In the genomic region with DNA sequence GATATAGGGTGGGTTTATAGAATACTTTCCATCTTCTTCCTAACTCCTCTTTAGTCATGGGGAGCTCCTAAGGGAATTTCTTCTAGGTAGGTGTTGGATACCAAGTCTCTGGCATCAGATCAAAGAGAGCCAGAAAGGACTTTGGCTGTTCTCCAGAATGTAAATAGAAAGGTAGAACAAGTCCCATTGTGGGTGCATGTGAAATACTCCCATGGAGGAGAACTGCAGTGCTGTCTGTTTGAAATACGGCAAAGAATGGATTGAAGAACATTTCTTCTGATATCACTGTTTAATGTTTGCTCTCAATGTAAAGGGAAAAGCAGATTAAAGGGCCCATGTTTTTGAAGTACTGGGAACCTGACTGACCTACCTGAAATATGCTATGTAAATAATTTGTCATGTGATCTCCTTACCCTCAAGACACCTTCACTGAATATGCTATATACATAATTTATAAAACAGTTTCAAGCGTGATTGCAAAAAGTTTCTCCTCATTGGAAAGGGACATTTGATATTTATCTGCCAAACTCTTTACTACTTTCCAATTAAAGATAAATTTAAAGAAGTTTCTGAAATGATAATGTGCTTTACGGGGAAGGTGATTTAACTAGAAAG, we compare ENCODE assay signal across 1 cellular context.
A peak's percentile ranks its signal among the peaks of the same experiment; 100 is the strongest.
TF ChIP-seq lines count a peak whose summit lies in the region.

No MANE protein-coding gene starts in this region.

TF ChIP-seq in HepG2, 621 proteins besides CTCF, POLR2A, EP300 and RAD21 (continued from another document and continues in another):
- TF ChIP-seq PLSCR1 (CRISPR knock-in tag; IDR thresholded peaks at IDR 0.05; ENCODE audit: borderline replicate concordance) (no peak), ZNF772 (CRISPR knock-in tag; IDR thresholded peaks at IDR 0.05) (no peak), JUN (CRISPR knock-in tag; IDR thresholded peaks at IDR 0.05) (no peak), KDM1A (CRISPR knock-in tag; IDR thresholded peaks at IDR 0.05) (no peak), LBX2 (CRISPR knock-in tag; IDR thresholded peaks at IDR 0.05; ENCODE audit: borderline replicate concordance) (no peak), RXRA (CRISPR knock-in tag; IDR thresholded peaks at IDR 0.05) (no peak; the same call in 1 of the 2 replicates), ZNF670 (CRISPR knock-in tag; IDR thresholded peaks at IDR 0.05; ENCODE audit: borderline replicate concordance) (no peak), GATAD1 (CRISPR knock-in tag; IDR thresholded peaks at IDR 0.05) (no peak), ZNF264 (CRISPR knock-in tag; IDR thresholded peaks at IDR 0.05) (no peak), ZNF432 (CRISPR knock-in tag; IDR thresholded peaks at IDR 0.05; ENCODE audit: borderline replicate concordance) (no peak), ZNF644 (CRISPR knock-in tag; IDR thresholded peaks at IDR 0.05; ENCODE audit: low read depth) (0 out of 2 replicates have a peak, but pooled peaks have one; percentile 52), GATA4 (IDR thresholded peaks at IDR 0.05; ENCODE audit: borderline replicate concordance, low read depth) (peak; percentile 72), HNF4G (IDR thresholded peaks at IDR 0.05; ENCODE audit: borderline replicate concordance, low read depth, low read length) (peak; percentile 84), HNF4G (CRISPR knock-in tag; IDR thresholded peaks at IDR 0.05; ENCODE audit: borderline replicate concordance, low read depth) (no peak; the same call in 1 of the 2 replicates), TCF12 (IDR thresholded peaks at IDR 0.05) (no peak), TCF12 (CRISPR knock-in tag; IDR thresholded peaks at IDR 0.05) (no peak), ZNF672 (CRISPR knock-in tag; IDR thresholded peaks at IDR 0.05) (no peak), SP5 (CRISPR knock-in tag; IDR thresholded peaks at IDR 0.05; ENCODE audit: borderline replicate concordance, low read depth) (no peak), ZNF317 (CRISPR knock-in tag; IDR thresholded peaks at IDR 0.05) (peak; percentile 96), ZNF550 (CRISPR knock-in tag; IDR thresholded peaks at IDR 0.05; ENCODE audit: borderline replicate concordance) (no peak), NFE2L2 (IDR thresholded peaks at IDR 0.05; ENCODE audit: low read length) (no peak), ZNF331 (CRISPR knock-in tag; IDR thresholded peaks at IDR 0.05) (peak; percentile 58; the same call in 1 of the 2 replicates), ZNF556 (CRISPR knock-in tag; IDR thresholded peaks at IDR 0.05; ENCODE audit: borderline replicate concordance) (no peak), SAP130 (CRISPR knock-in tag; IDR thresholded peaks at IDR 0.05; ENCODE audit: low read depth) (peak; percentile 45; the same call in 1 of the 2 replicates), JUNB (CRISPR knock-in tag; IDR thresholded peaks at IDR 0.05; ENCODE audit: borderline replicate concordance) (no peak), HNRNPUL1 (IDR thresholded peaks at IDR 0.05; ENCODE audit: low read depth, low read length) (no peak), MIXL1 (CRISPR knock-in tag; IDR thresholded peaks at IDR 0.05) (0 out of 2 replicates have a peak, but pooled peaks have one; percentile 21), ZKSCAN8 (CRISPR knock-in tag; IDR thresholded peaks at IDR 0.05; ENCODE audit: borderline replicate concordance) (no peak), MAF1 (CRISPR knock-in tag; IDR thresholded peaks at IDR 0.05; ENCODE audit: borderline replicate concordance) (no peak), ZNF343 (CRISPR knock-in tag; IDR thresholded peaks at IDR 0.05) (no peak), FOXM1 (CRISPR knock-in tag; IDR thresholded peaks at IDR 0.05) (no peak), ZNF660 (CRISPR knock-in tag; IDR thresholded peaks at IDR 0.05; ENCODE audit: borderline replicate concordance, low read depth) (no peak), RARA (CRISPR knock-in tag; IDR thresholded peaks at IDR 0.05) (peak; percentile 69), HES4 (CRISPR knock-in tag; IDR thresholded peaks at IDR 0.05; ENCODE audit: borderline replicate concordance) (no peak), RFX1 (IDR thresholded peaks at IDR 0.05) (no peak), ZBTB20 (CRISPR knock-in tag; IDR thresholded peaks at IDR 0.05; ENCODE audit: borderline replicate concordance, low read depth) (peak; percentile 99), IKZF1 (IDR thresholded peaks at IDR 0.05) (no peak), BRD4 (CRISPR knock-in tag; IDR thresholded peaks at IDR 0.05) (no peak), MLLT10 (CRISPR knock-in tag; IDR thresholded peaks at IDR 0.05) (no peak), NR2F6 (IDR thresholded peaks at IDR 0.05) (peak; percentile 76), NR2F6 (CRISPR knock-in tag; IDR thresholded peaks at IDR 0.05) (peak; percentile 67), ONECUT2 (CRISPR knock-in tag; IDR thresholded peaks at IDR 0.05) (no peak), ZNF709 (CRISPR knock-in tag; IDR thresholded peaks at IDR 0.05) (no peak), ZNF562 (CRISPR knock-in tag; IDR thresholded peaks at IDR 0.05; ENCODE audit: borderline replicate concordance) (no peak), ZNF24 (IDR thresholded peaks at IDR 0.05) (no peak), MTERF4 (CRISPR knock-in tag; IDR thresholded peaks at IDR 0.05) (no peak), RFX5 (IDR thresholded peaks at IDR 0.05; ENCODE audit: low read depth, low read length) (no peak), NR2C2 (CRISPR knock-in tag; IDR thresholded peaks at IDR 0.05; ENCODE audit: borderline replicate concordance) (no peak)
- TF ChIP-seq, protein P1, sequence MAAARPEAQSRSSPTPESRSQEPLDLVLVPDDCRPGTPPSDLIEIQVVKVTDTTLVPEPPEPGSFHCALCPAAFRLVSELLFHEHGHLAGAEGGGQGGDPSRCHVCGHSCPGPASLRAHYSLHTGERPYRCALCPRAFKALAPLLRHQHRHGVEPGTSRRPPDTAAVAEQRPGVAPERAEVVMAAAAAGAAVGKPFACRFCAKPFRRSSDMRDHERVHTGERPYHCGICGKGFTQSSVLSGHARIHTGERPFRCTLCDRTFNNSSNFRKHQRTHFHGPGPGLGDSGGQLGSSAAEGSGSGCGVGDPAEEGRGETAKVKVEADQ (CRISPR knock-in tag; IDR thresholded peaks at IDR 0.05; ENCODE audit: borderline replicate concordance): no peak
- TF ChIP-seq, protein P2, sequence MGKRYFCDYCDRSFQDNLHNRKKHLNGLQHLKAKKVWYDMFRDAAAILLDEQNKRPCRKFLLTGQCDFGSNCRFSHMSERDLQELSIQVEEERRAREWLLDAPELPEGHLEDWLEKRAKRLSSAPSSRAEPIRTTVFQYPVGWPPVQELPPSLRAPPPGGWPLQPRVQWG (CRISPR knock-in tag; IDR thresholded peaks at IDR 0.05; ENCODE audit: borderline replicate concordance, low read depth): no peak
- TF ChIP-seq, protein P3, sequence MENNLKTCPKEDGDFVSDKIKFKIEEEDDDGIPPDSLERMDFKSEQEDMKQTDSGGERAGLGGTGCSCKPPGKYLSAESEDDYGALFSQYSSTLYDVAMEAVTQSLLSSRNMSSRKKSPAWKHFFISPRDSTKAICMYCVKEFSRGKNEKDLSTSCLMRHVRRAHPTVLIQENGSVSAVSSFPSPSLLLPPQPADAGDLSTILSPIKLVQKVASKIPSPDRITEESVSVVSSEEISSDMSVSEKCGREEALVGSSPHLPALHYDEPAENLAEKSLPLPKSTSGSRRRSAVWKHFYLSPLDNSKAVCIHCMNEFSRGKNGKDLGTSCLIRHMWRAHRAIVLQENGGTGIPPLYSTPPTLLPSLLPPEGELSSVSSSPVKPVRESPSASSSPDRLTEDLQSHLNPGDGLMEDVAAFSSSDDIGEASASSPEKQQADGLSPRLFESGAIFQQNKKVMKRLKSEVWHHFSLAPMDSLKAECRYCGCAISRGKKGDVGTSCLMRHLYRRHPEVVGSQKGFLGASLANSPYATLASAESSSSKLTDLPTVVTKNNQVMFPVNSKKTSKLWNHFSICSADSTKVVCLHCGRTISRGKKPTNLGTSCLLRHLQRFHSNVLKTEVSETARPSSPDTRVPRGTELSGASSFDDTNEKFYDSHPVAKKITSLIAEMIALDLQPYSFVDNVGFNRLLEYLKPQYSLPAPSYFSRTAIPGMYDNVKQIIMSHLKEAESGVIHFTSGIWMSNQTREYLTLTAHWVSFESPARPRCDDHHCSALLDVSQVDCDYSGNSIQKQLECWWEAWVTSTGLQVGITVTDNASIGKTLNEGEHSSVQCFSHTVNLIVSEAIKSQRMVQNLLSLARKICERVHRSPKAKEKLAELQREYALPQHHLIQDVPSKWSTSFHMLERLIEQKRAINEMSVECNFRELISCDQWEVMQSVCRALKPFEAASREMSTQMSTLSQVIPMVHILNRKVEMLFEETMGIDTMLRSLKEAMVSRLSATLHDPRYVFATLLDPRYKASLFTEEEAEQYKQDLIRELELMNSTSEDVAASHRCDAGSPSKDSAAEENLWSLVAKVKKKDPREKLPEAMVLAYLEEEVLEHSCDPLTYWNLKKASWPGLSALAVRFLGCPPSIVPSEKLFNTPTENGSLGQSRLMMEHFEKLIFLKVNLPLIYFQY (CRISPR knock-in tag; IDR thresholded peaks at IDR 0.05; ENCODE audit: borderline replicate concordance): no peak
- TF ChIP-seq, protein P4, sequence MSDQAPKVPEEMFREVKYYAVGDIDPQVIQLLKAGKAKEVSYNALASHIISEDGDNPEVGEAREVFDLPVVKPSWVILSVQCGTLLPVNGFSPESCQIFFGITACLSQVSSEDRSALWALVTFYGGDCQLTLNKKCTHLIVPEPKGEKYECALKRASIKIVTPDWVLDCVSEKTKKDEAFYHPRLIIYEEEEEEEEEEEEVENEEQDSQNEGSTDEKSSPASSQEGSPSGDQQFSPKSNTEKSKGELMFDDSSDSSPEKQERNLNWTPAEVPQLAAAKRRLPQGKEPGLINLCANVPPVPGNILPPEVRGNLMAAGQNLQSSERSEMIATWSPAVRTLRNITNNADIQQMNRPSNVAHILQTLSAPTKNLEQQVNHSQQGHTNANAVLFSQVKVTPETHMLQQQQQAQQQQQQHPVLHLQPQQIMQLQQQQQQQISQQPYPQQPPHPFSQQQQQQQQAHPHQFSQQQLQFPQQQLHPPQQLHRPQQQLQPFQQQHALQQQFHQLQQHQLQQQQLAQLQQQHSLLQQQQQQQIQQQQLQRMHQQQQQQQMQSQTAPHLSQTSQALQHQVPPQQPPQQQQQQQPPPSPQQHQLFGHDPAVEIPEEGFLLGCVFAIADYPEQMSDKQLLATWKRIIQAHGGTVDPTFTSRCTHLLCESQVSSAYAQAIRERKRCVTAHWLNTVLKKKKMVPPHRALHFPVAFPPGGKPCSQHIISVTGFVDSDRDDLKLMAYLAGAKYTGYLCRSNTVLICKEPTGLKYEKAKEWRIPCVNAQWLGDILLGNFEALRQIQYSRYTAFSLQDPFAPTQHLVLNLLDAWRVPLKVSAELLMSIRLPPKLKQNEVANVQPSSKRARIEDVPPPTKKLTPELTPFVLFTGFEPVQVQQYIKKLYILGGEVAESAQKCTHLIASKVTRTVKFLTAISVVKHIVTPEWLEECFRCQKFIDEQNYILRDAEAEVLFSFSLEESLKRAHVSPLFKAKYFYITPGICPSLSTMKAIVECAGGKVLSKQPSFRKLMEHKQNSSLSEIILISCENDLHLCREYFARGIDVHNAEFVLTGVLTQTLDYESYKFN (CRISPR knock-in tag; conservative IDR thresholded peaks at IDR 0.05): peak; percentile 85
- TF ChIP-seq, protein P5, sequence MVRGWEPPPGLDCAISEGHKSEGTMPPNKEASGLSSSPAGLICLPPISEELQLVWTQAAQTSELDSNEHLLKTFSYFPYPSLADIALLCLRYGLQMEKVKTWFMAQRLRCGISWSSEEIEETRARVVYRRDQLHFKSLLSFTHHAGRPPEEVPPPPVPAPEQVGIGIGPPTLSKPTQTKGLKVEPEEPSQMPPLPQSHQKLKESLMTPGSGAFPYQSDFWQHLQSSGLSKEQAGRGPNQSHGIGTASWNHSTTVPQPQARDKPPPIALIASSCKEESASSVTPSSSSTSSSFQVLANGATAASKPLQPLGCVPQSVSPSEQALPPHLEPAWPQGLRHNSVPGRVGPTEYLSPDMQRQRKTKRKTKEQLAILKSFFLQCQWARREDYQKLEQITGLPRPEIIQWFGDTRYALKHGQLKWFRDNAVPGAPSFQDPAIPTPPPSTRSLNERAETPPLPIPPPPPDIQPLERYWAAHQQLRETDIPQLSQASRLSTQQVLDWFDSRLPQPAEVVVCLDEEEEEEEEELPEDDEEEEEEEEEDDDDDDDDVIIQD (CRISPR knock-in tag; IDR thresholded peaks at IDR 0.05; ENCODE audit: low read depth): peak; percentile 20; the same call in 1 of the 2 replicates
- TF ChIP-seq, protein P6, sequence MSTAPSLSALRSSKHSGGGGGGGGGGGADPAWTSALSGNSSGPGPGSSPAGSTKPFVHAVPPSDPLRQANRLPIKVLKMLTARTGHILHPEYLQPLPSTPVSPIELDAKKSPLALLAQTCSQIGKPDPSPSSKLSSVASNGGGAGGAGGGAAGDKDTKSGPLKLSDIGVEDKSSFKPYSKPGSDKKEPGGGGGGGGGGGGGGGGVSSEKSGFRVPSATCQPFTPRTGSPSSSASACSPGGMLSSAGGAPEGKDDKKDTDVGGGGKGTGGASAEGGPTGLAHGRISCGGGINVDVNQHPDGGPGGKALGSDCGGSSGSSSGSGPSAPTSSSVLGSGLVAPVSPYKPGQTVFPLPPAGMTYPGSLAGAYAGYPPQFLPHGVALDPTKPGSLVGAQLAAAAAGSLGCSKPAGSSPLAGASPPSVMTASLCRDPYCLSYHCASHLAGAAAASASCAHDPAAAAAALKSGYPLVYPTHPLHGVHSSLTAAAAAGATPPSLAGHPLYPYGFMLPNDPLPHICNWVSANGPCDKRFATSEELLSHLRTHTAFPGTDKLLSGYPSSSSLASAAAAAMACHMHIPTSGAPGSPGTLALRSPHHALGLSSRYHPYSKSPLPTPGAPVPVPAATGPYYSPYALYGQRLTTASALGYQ (CRISPR knock-in tag; IDR thresholded peaks at IDR 0.05): peak; percentile 65; the same call in 1 of the 2 replicates
